Comparison of ENCODE assay signal across 20 cellular contexts in genomic region chr11:103053997-103054396, GRCh38. TPM values are rescaled to one million over a fixed set of nuclear protein-coding genes. Genes with fewer than 3 reads are reported as not detected.
DNase-seq lines count a peak whose midpoint lies in the region; ATAC-seq, FAIRE-seq and TF ChIP-seq lines count a peak whose summit lies in the region.
"Had no signal": no experiment of that assay in that cellular context is flagged by ENCODE, and none has a peak within 500 bp of the region (broad histone marks: within the 10 kb centered on the region; RNA-seq: fewer than 3 reads in every experiment).

No MANE protein-coding gene starts in this region.

- no peak overlapping the region for H2BK15ac ChIP-seq in mesenchymal stem cell (ENCODE audit: low read depth, poor library complexity, severe bottlenecking)

- intact Hi-C loops in HepG2 (cut with micrococcal nuclease; ENCODE audit: unreplicated experiment), result loop anchor here (10.0 kb wide), 2 partner anchors 249 to 319 kb away; no protein-coding TSS in a partner anchor
- intact Hi-C loops in OCI-LY7 (cut with micrococcal nuclease; ENCODE audit: unreplicated experiment), result no loop called here

- H3K4me3 ChIP-seq in liver (ENCODE audit: low read depth in 1 of 3, low read length in 3 of 3), result no peak overlapping the region
- H3K4me3 ChIP-seq in HepG2 (replicated peaks in 1 of 3; ENCODE audit: insufficient read depth in 1 of 3, low read depth in 2 of 3, low read length in 3 of 3), result no peak overlapping the region
- no peak overlapping the region for H3K4me3 ChIP-seq in choroid plexus epithelial cell (ENCODE audit: low read depth, low read length)
- H3K4me3 ChIP-seq in mesenchymal stem cell (ENCODE audit: insufficient read depth in 1 of 2, low read depth in 1 of 2, low read length in 2 of 2), result no peak overlapping the region
- no peak overlapping the region for H3K4me3 ChIP-seq in OCI-LY7 (ENCODE audit: low read depth, low read length, poor library complexity, severe bottlenecking)
- H3K4me3 ChIP-seq: A549; BLaER1 treated with 17β-estradiol and CSF1 and Interleukin-3, amounts not matched to agents 10 nM and 100 nM had no signal

- H3K4me2 ChIP-seq in HepG2 (ENCODE audit: low read depth, low read length) (no peak overlapping the region), mesenchymal stem cell (ENCODE audit: low read length, poor library complexity, severe bottlenecking) (no peak overlapping the region), OCI-LY7 (ENCODE audit: low read length) (no peak overlapping the region)
- H3K4me2 ChIP-seq: A549 had no signal

- TF ChIP-seq RAD21 in liver (IDR thresholded peaks at IDR 0.05) (no peak), HepG2 (CRISPR knock-in tag; IDR thresholded peaks at IDR 0.05) (no peak)

- H3K36me3 ChIP-seq in liver (ENCODE audit: control insufficient read depth in 4 of 4, insufficient read depth in 3 of 4, low read depth in 1 of 4, low read length in 3 of 4) (no peaks in the 10 kb centered on the region), HepG2 (replicated peaks in 1 of 2; ENCODE audit: control insufficient read depth in 1 of 2, insufficient read depth in 2 of 2, low read length in 2 of 2) (no peaks in the 10 kb centered on the region), mesenchymal stem cell (ENCODE audit: control insufficient read depth in 1 of 2, insufficient read depth in 2 of 2, low read depth in 1 of 2, low read length in 2 of 2) (peaks cover 0 to 4% of the 10 kb centered on the region in 2 experiments), OCI-LY7 (ENCODE audit: insufficient read depth, low read length) (peaks cover 15% of the 10 kb centered on the region; the same call in 1 of the 2 replicates)

- no peaks in the 10 kb centered on the region for H3K9me3 ChIP-seq in liver (ENCODE audit: control insufficient read depth in 4 of 4, low read length in 3 of 4)
- no peaks in the 10 kb centered on the region for H3K9me3 ChIP-seq in HepG2 (ENCODE audit: low read length)
- H3K9me3 ChIP-seq in mesenchymal stem cell (ENCODE audit: control insufficient read depth, low read length), result no peaks in the 10 kb centered on the region
- no peaks in the 10 kb centered on the region for H3K9me3 ChIP-seq in OCI-LY7 (ENCODE audit: low read length)
- H3K9me3 ChIP-seq: A549, Caco-2 had no signal

- H2AFZ ChIP-seq in HepG2 (ENCODE audit: low read length) (no peak overlapping the region), mesenchymal stem cell (ENCODE audit: low read depth, low read length) (no peak overlapping the region), OCI-LY7 (ENCODE audit: low read length) (no peak overlapping the region)

- ATAC-seq in HepG2, result no peak
- ATAC-seq: A549; CD8-positive, alpha-beta T cell had no signal

- no peak overlapping the region for H3K9ac ChIP-seq in liver (ENCODE audit: low read depth in 1 of 2, low read length in 2 of 2)
- H3K9ac ChIP-seq in HepG2 (ENCODE audit: insufficient read depth, low read depth, low read length), result no peak overlapping the region
- H3K9ac ChIP-seq in mesenchymal stem cell (ENCODE audit: low read length), result no peak overlapping the region

- TF ChIP-seq EP300 in HepG2 (IDR thresholded peaks at IDR 0.05; ENCODE audit: low read depth in 2 of 2, low read length in 2 of 2), result no peak
- no peak for TF ChIP-seq EP300 in HepG2 (CRISPR knock-in tag; IDR thresholded peaks at IDR 0.05; ENCODE audit: borderline replicate concordance)

- no peak overlapping the region for H3K23ac ChIP-seq in mesenchymal stem cell (ENCODE audit: low read length in 2 of 2)

- H4K8ac ChIP-seq in mesenchymal stem cell (ENCODE audit: low read length), result no peak overlapping the region

- no peak overlapping the region for H2BK12ac ChIP-seq in mesenchymal stem cell (ENCODE audit: low read length in 2 of 2)

- in situ Hi-C loops in HepG2 (cut with HindIII; ENCODE audit: extremely low pct_ligation_motif_present, low pct_unique_long_range_greater_than_20kb), result no loop called here

- H3K79me2 ChIP-seq in HepG2 (ENCODE audit: insufficient read depth, low read length) (no peaks in the 10 kb centered on the region), OCI-LY7 (ENCODE audit: insufficient read depth, low read depth, low read length) (no peaks in the 10 kb centered on the region)

- no peak overlapping the region for H2BK120ac ChIP-seq in mesenchymal stem cell (ENCODE audit: low read depth, low read length)

- no peak overlapping the region for H3K27ac ChIP-seq in liver (ENCODE audit: low read depth in 1 of 2, low read length in 2 of 2)
- H3K27ac ChIP-seq in HepG2 (ENCODE audit: extremely low read length, insufficient read depth, low read length), result no peak overlapping the region
- H3K27ac ChIP-seq in mesenchymal stem cell (ENCODE audit: low read length, poor library complexity, severe bottlenecking), result no peak overlapping the region
- no peak overlapping the region for H3K27ac ChIP-seq in OCI-LY7 (ENCODE audit: low read depth, low read length, poor library complexity, severe bottlenecking)
- H3K27ac ChIP-seq: 22Rv1, A549, C4-2B had no signal

- no peak for TF ChIP-seq CTCF in liver (IDR thresholded peaks at IDR 0.05; ENCODE audit: low read depth, low read length, missing input control)
- TF ChIP-seq CTCF in HepG2 (CRISPR knock-in tag; IDR thresholded peaks at IDR 0.05), result no peak
- no peak for TF ChIP-seq CTCF in choroid plexus epithelial cell (conservative IDR thresholded peaks at IDR 0.05; ENCODE audit: low read depth, low read length)
- no peak for TF ChIP-seq CTCF in OCI-LY7 (conservative IDR thresholded peaks at IDR 0.05; ENCODE audit: low read length)

- no peak overlapping the region for H3K14ac ChIP-seq in mesenchymal stem cell (ENCODE audit: low read length in 2 of 2)

- H4K20me1 ChIP-seq in HepG2 (ENCODE audit: insufficient read depth, low read length), result 0 out of 2 replicates have a peak, but pooled peaks cover 4% of the 10 kb centered on the region
- no peaks in the 10 kb centered on the region for H4K20me1 ChIP-seq in OCI-LY7 (ENCODE audit: insufficient read depth, low read length)

- peak overlapping the region; percentile 94 for H2AK5ac ChIP-seq in mesenchymal stem cell (ENCODE audit: low read length, severe bottlenecking)

- no TSS peak for BruUV-seq in HepG2 (replicated peaks; lab: Mats Ljungman, UMichigan)
- no TSS peak for BruUV-seq in OCI-LY7 (replicated peaks; lab: Mats Ljungman, UMichigan)

- CTCF ChIA-PET in HepG2 (lab: Yijun Ruan, JAX; ENCODE audit: low intra/inter-chr PET ratio, low total read pairs) (interaction anchor here (2.4 kb wide), 1 partner anchor 18 kb away, joined by 10 read pairs; no protein-coding TSS in a partner anchor), OCI-LY7 (lab: Charles Lee; ENCODE audit: unreplicated experiment) (no interaction called here)

- no peak for FAIRE-seq in HepG2 (lab: Jason Lieb, UNC)
- FAIRE-seq: A549, D721Med, GM12891, GM18507 had no signal

- peak overlapping the region; percentile 38 for H2BK5ac ChIP-seq in mesenchymal stem cell (ENCODE audit: low read depth, low read length, poor library complexity, severe bottlenecking)

- H3K4ac ChIP-seq in mesenchymal stem cell (ENCODE audit: low read depth in 1 of 2, low read length in 2 of 2), result no peak overlapping the region

- H3K4me1 ChIP-seq in liver (ENCODE audit: control insufficient read depth in 4 of 4, insufficient read depth in 4 of 4, low read length in 3 of 4) (no peaks in the 10 kb centered on the region), HepG2 (ENCODE audit: insufficient read depth, low read length) (no peaks in the 10 kb centered on the region), mesenchymal stem cell (ENCODE audit: control insufficient read depth, insufficient read depth, low read depth, low read length) (no peaks in the 10 kb centered on the region), OCI-LY7 (ENCODE audit: insufficient read depth, low read length, poor library complexity, severe bottlenecking) (no peaks in the 10 kb centered on the region)
- H3K4me1 ChIP-seq: A549, Caco-2 had no signal

- H3K79me1 ChIP-seq in mesenchymal stem cell (replicated peaks; ENCODE audit: low read length, poor library complexity, severe bottlenecking), result peaks cover 2% of the 10 kb centered on the region

- H4K91ac ChIP-seq in mesenchymal stem cell (ENCODE audit: low read length), result no peak overlapping the region

- POLR2A ChIA-PET in HepG2 (lab: Yijun Ruan, JAX), result no interaction called here
- POLR2A ChIA-PET in OCI-LY7 (lab: Charles Lee), result no interaction called here

- H3K27me3 ChIP-seq in liver (ENCODE audit: control insufficient read depth in 4 of 4, insufficient read depth in 4 of 4, low read length in 3 of 4), result no peaks in the 10 kb centered on the region
- H3K27me3 ChIP-seq in HepG2 (ENCODE audit: control insufficient read depth in 1 of 2, insufficient read depth in 2 of 2, low read length in 2 of 2), result no peaks in the 10 kb centered on the region
- H3K27me3 ChIP-seq in mesenchymal stem cell (ENCODE audit: control insufficient read depth in 1 of 2, insufficient read depth in 1 of 2, low read length in 2 of 2), result no peaks in the 10 kb centered on the region
- H3K27me3 ChIP-seq: BLaER1 treated with 17β-estradiol and CSF1 and Interleukin-3, amounts not matched to agents 10 nM and 100 nM had no signal

- 85% methylated on average over 3 of the region's 3 CpGs for WGBS in liver
- WGBS in HepG2 (ENCODE audit: low lambda C conversion rate), result 95% methylated on average over 3 of the region's 3 CpGs
- 89% methylated on average over 1 of the region's 3 CpGs for WGBS in mesenchymal stem cell

- no peak overlapping the region for H3K18ac ChIP-seq in mesenchymal stem cell (ENCODE audit: low read depth in 1 of 2, low read length in 2 of 2)

- H3K9me2 ChIP-seq in OCI-LY7 (ENCODE audit: insufficient read depth, low read length), result no peaks in the 10 kb centered on the region

- no peak for TF ChIP-seq POLR2A in HepG2 (IDR thresholded peaks at IDR 0.05; ENCODE audit: insufficient read depth in 1 of 2, low read depth in 2 of 2, low read length in 2 of 2)

- no peak for DNase-seq in HepG2 (ENCODE audit: low spot score)
- DNase-seq in choroid plexus epithelial cell (ENCODE audit: low read depth), result peak; percentile 16
- DNase-seq in mesenchymal stem cell, result peak; percentile 16
- no peak for DNase-seq in activated naive CD4-positive, alpha-beta T cell treated with anti-CD3 and anti-CD28 coated beads, Interleukin-2, amount 50 U/mL, for 16 hours
- DNase-seq in OCI-LY7 (ENCODE audit: low spot score), result no peak
- DNase-seq: AML-193; Caco-2; Calu3; CD4-positive, alpha-beta T cell; CD8-positive, alpha-beta T cell; DMS79 treated with DMSO at 0.1 percent for 48 hours; GF-D8 had no signal

RNA-seq across cellular contexts. Expression of gene DCUN1D5, which starts 38.0 kb away (rescaled TPM):
- 10 to 100 TPM; 15.3 to 17.7 TPM for total RNA-seq in liver
- polyA plus RNA-seq in liver, result 10 to 100 TPM; 12.0 to 14.9 TPM
- total RNA-seq in HepG2 (2016; rRNA removed; fragmentation: Illumina TruSeq; extraction: Trizol), result 46.7 and 57.0 TPM in 2 replicates
- 15.7 and 16.9 TPM in 2 replicates for total RNA-seq in HepG2 (2016; cell fraction: cytosol; rRNA removed; fragmentation: Illumina TruSeq; extraction: Trizol; ENCODE audit: low read depth)
- total RNA-seq in HepG2 (2016; cell fraction: insoluble cytoplasmic fraction; rRNA removed; fragmentation: Illumina TruSeq; extraction: Trizol), result 47.7 and 61.6 TPM in 2 replicates
- total RNA-seq in HepG2 (2016; cell fraction: membrane; rRNA removed; fragmentation: Illumina TruSeq; extraction: Trizol), result 26.9 and 31.6 TPM in 2 replicates
- 25.3 and 27.8 TPM in 2 replicates for total RNA-seq in HepG2 (2016; cell fraction: nucleus; rRNA removed; fragmentation: Illumina TruSeq; extraction: Trizol)
- 24.8 and 32.9 TPM in 2 replicates for polyA plus RNA-seq in HepG2 (2011; rRNA removed)
- 23.0 and 23.6 TPM in 2 replicates for polyA plus RNA-seq in HepG2 (2011; cell fraction: cytosol; rRNA removed)
- polyA plus RNA-seq in HepG2 (2011; cell fraction: nucleus; rRNA removed), result 11.6 and 13.3 TPM in 2 replicates
- polyA plus RNA-seq in HepG2 (2012), result 31.4 and 34.4 TPM in 2 replicates
- 13.8 and 18.6 TPM in 2 replicates for polyA plus RNA-seq in HepG2 (2016; cell fraction: cytosol; fragmentation: Illumina TruSeq; extraction: Trizol; ENCODE audit: low read depth)
- polyA plus RNA-seq in HepG2 (2016; cell fraction: insoluble cytoplasmic fraction; fragmentation: Illumina TruSeq; extraction: Trizol; ENCODE audit: low read depth), result 63.7 and 70.8 TPM in 2 replicates
- polyA plus RNA-seq in HepG2 (2016; cell fraction: membrane; fragmentation: Illumina TruSeq; extraction: Trizol; ENCODE audit: low read depth), result 22.8 and 24.5 TPM in 2 replicates
- 32.8 and 35.9 TPM in 2 replicates for polyA plus RNA-seq in HepG2 (2016; cell fraction: nucleus; fragmentation: Illumina TruSeq; extraction: Trizol; ENCODE audit: insufficient read depth, low read depth)
- 6.5 and 9.0 TPM in 2 replicates for polyA minus RNA-seq in HepG2 (2011; rRNA and poly(A)+ RNA removed; ENCODE audit: low replicate concordance)
- polyA minus RNA-seq in HepG2 (2011; cell fraction: cytosol; rRNA and poly(A)+ RNA removed), result 12.6 and 13.5 TPM in 2 replicates
- polyA minus RNA-seq in HepG2 (2011; cell fraction: nucleus; rRNA and poly(A)+ RNA removed), result 17.9 and 20.6 TPM in 2 replicates
- polyA plus RNA-seq in mesenchymal stem cell (2013, experiment 1 of 2), result 78.2 TPM
- polyA plus RNA-seq in mesenchymal stem cell (2013, experiment 2 of 2), result 83.8 TPM
- 70.4 and 73.9 TPM in 2 replicates for total RNA-seq in OCI-LY7 (2014; rRNA removed; shearing (Covaris generic))
- 46.4 TPM in 2 replicates for total RNA-seq in OCI-LY7 (2022)

RNA-seq across cellular contexts. Expression of gene DYNC2H1, which starts 55.2 kb away (rescaled TPM):
- 1 to 10 TPM; 2.9 to 3.3 TPM for total RNA-seq in liver
- 1 to 10 TPM in 1 of 2 donors, under 1 TPM in 1; 0.77 to 1.3 TPM for polyA plus RNA-seq in liver
- total RNA-seq in HepG2 (2016; rRNA removed; fragmentation: Illumina TruSeq; extraction: Trizol), result 0.66 and 1.2 TPM in 2 replicates
- total RNA-seq in HepG2 (2016; cell fraction: cytosol; rRNA removed; fragmentation: Illumina TruSeq; extraction: Trizol; ENCODE audit: low read depth), result 0.26 and 0.91 TPM in 2 replicates
- total RNA-seq in HepG2 (2016; cell fraction: insoluble cytoplasmic fraction; rRNA removed; fragmentation: Illumina TruSeq; extraction: Trizol), result 0.76 and 0.83 TPM in 2 replicates
- 0.40 and 0.41 TPM in 2 replicates for total RNA-seq in HepG2 (2016; cell fraction: membrane; rRNA removed; fragmentation: Illumina TruSeq; extraction: Trizol)
- 1.5 and 1.8 TPM in 2 replicates for total RNA-seq in HepG2 (2016; cell fraction: nucleus; rRNA removed; fragmentation: Illumina TruSeq; extraction: Trizol)
- 0.49 and 0.69 TPM in 2 replicates for polyA plus RNA-seq in HepG2 (2011; rRNA removed)
- 0.07 and 0.28 TPM in 2 replicates for polyA plus RNA-seq in HepG2 (2011; cell fraction: cytosol; rRNA removed)
- 0.80 and 1.0 TPM in 2 replicates for polyA plus RNA-seq in HepG2 (2011; cell fraction: nucleus; rRNA removed)
- polyA plus RNA-seq in HepG2 (2012), result 0.32 and 0.62 TPM in 2 replicates
- polyA plus RNA-seq in HepG2 (2016; cell fraction: cytosol; fragmentation: Illumina TruSeq; extraction: Trizol; ENCODE audit: low read depth), result 0.09 TPM in 1 of 2 replicates, not detected in the other
- 0.58 and 0.74 TPM in 2 replicates for polyA plus RNA-seq in HepG2 (2016; cell fraction: insoluble cytoplasmic fraction; fragmentation: Illumina TruSeq; extraction: Trizol; ENCODE audit: low read depth)
- polyA plus RNA-seq in HepG2 (2016; cell fraction: membrane; fragmentation: Illumina TruSeq; extraction: Trizol; ENCODE audit: low read depth), result 0.15 and 0.16 TPM in 2 replicates
- polyA plus RNA-seq in HepG2 (2016; cell fraction: nucleus; fragmentation: Illumina TruSeq; extraction: Trizol; ENCODE audit: insufficient read depth, low read depth), result 0.94 and 0.96 TPM in 2 replicates
- polyA minus RNA-seq in HepG2 (2011; rRNA and poly(A)+ RNA removed; ENCODE audit: low replicate concordance), result 0.10 and 4.5 TPM in 2 replicates
- 0.20 and 0.35 TPM in 2 replicates for polyA minus RNA-seq in HepG2 (2011; cell fraction: cytosol; rRNA and poly(A)+ RNA removed)
- 2.4 and 2.5 TPM in 2 replicates for polyA minus RNA-seq in HepG2 (2011; cell fraction: nucleus; rRNA and poly(A)+ RNA removed)
- 6.5 TPM for polyA plus RNA-seq in mesenchymal stem cell (2013, experiment 1 of 2)
- polyA plus RNA-seq in mesenchymal stem cell (2013, experiment 2 of 2), result 7.6 TPM
- 0.41 and 1.1 TPM in 2 replicates for total RNA-seq in OCI-LY7 (2014; rRNA removed; shearing (Covaris generic))
- 0.44 and 0.46 TPM in 2 replicates for total RNA-seq in OCI-LY7 (2022)

Comparison
In these comparisons a context has a peak if more than half of its experiments do, and no peak if none do; other contexts are left out.
1. DNase-seq: peak in choroid plexus epithelial cell (single experiment) and mesenchymal stem cell (single experiment); none in HepG2 (single experiment), activated naive CD4-positive, alpha-beta T cell treated with anti-CD3 and anti-CD28 coated beads, Interleukin-2, amount 50 U/mL, for 16 hours (single experiment) and OCI-LY7 (single experiment).